8 cellular contexts compared by ENCODE assay signal in genomic region chr2:47016172-47016913, GRCh38.
A peak's percentile ranks its signal among the peaks of the same experiment; 100 is the strongest.
DNase-seq lines count a peak whose midpoint lies in the region; ATAC-seq and TF ChIP-seq lines count a peak whose summit lies in the region.

No MANE protein-coding gene starts in this region.

- H3K36me3 ChIP-seq in GM23338 (ENCODE audit: insufficient read depth) (no peaks in the 10 kb centered on the region), muscle layer of colon (ENCODE audit: insufficient read depth, low read length) (peaks cover 15% of the 10 kb centered on the region)

- no peaks in the 10 kb centered on the region for H3K9me3 ChIP-seq in muscle layer of colon (ENCODE audit: low read length)

- no peaks in the 10 kb centered on the region for H3K79me2 ChIP-seq in GM23338 (replicated peaks; ENCODE audit: insufficient read depth)

- H3K9me2 ChIP-seq in GM23338 (ENCODE audit: insufficient read depth) = no peaks in the 10 kb centered on the region

- no peak overlapping the region for H2AFZ ChIP-seq in GM23338

- H3K4me3 ChIP-seq in GM23338 (no peak overlapping the region), coronary artery (no peak overlapping the region), muscle layer of colon (ENCODE audit: low read depth in 1 of 2, low read length in 2 of 2) (peak overlapping the region in 1 of 2 donors; percentile 34)

- no peaks in the 10 kb centered on the region for H3K9me3 Mint-ChIP-seq in GM23338
- H3K9me3 Mint-ChIP-seq in activated CD8-positive, alpha-beta memory T cell treated with anti-CD3 and anti-CD28 coated beads, Interleukin-2, amount 10 ng/mL, durations not matched to agents 7 days and 5 days (ENCODE audit: low read depth) = no peaks in the 10 kb centered on the region

- H3K27me3 Mint-ChIP-seq in GM23338 (ENCODE audit: insufficient read depth, low read depth, poor library complexity) = peaks cover 5% of the 10 kb centered on the region
- no peaks in the 10 kb centered on the region for H3K27me3 Mint-ChIP-seq in activated CD8-positive, alpha-beta memory T cell treated with anti-CD3 and anti-CD28 coated beads, Interleukin-2, amount 10 ng/mL, durations not matched to agents 7 days and 5 days

- no peaks in the 10 kb centered on the region for H3F3A ChIP-seq in GM23338 (replicated peaks; ENCODE audit: low read depth)

- CTCF ChIA-PET in activated CD8-positive, alpha-beta memory T cell treated with anti-CD3 and anti-CD28 coated beads, Interleukin-2, amount 10 ng/mL, durations not matched to agents 7 days and 5 days (lab: Charles Lee) = no interaction called here

- DNase-seq in GM23338 (ENCODE audit: low spot score) (peak; percentile 57), NCI-H526 treated with DMSO at 0.1 percent for 48 hours (lab: John Stamatoyannopoulos, UW) (peak; percentile 9), coronary artery (ENCODE audit: low spot score) (no peak), ecto neural progenitor cell (ENCODE audit: low spot score) (no peak), DMS153 (lab: John Stamatoyannopoulos, UW) (no peak)
- DNase-seq in activated CD8-positive, alpha-beta memory T cell treated with anti-CD3 and anti-CD28 coated beads, Interleukin-2, amount 10 ng/mL, durations not matched to agents 7 days and 5 days = no peak

- H3K27ac ChIP-seq in GM23338 (ENCODE audit: low read depth) (no peak overlapping the region), coronary artery (peak overlapping the region; percentile 72 to 81), muscle layer of colon (ENCODE audit: low read depth, low read length) (peak overlapping the region; percentile 81)

- H3K9ac ChIP-seq in muscle layer of colon (ENCODE audit: low read length) = no peak overlapping the region

- peak in 1 of 2 experiments; percentile 35; a peak in 2 of 4 replicates for TF ChIP-seq CTCF in GM23338 (conservative IDR thresholded peaks at IDR 0.05; ENCODE audit: low read depth in 2 of 2)
- TF ChIP-seq CTCF in coronary artery (IDR thresholded peaks at IDR 0.05) = no peak

- no peak overlapping the region for H3K4me2 ChIP-seq in GM23338

- peak overlapping the region; percentile 79; the same call in 1 of the 2 replicates for H3K27ac Mint-ChIP-seq in GM23338
- H3K27ac Mint-ChIP-seq in activated CD8-positive, alpha-beta memory T cell treated with anti-CD3 and anti-CD28 coated beads, Interleukin-2, amount 10 ng/mL, durations not matched to agents 7 days and 5 days = no peak overlapping the region

- no peaks in the 10 kb centered on the region for H4K20me1 ChIP-seq in GM23338 (replicated peaks; ENCODE audit: insufficient read depth)

- H3K4me1 Mint-ChIP-seq in GM23338 = peaks cover 14% of the 10 kb centered on the region
- no peaks in the 10 kb centered on the region for H3K4me1 Mint-ChIP-seq in activated CD8-positive, alpha-beta memory T cell treated with anti-CD3 and anti-CD28 coated beads, Interleukin-2, amount 10 ng/mL, durations not matched to agents 7 days and 5 days

- H3K4me3 Mint-ChIP-seq in GM23338 = no peak overlapping the region
- no peak overlapping the region for H3K4me3 Mint-ChIP-seq in activated CD8-positive, alpha-beta memory T cell treated with anti-CD3 and anti-CD28 coated beads, Interleukin-2, amount 10 ng/mL, durations not matched to agents 7 days and 5 days

- H3K27me3 ChIP-seq in GM23338 (ENCODE audit: insufficient read depth) (no peaks in the 10 kb centered on the region), muscle layer of colon (ENCODE audit: control insufficient read depth in 1 of 2, insufficient read depth in 2 of 2, low read length in 2 of 2) (no peaks in the 10 kb centered on the region)

- H3K4me1 ChIP-seq in GM23338 (ENCODE audit: insufficient read depth) = no peaks in the 10 kb centered on the region
- H3K4me1 ChIP-seq in muscle layer of colon (ENCODE audit: insufficient read depth, low read length) = peaks cover 73% of the 10 kb centered on the region

- no peaks in the 10 kb centered on the region; the same call in 2 of the 3 replicates for H3K36me3 Mint-ChIP-seq in GM23338 (ENCODE audit: low read depth)
- H3K36me3 Mint-ChIP-seq in activated CD8-positive, alpha-beta memory T cell treated with anti-CD3 and anti-CD28 coated beads, Interleukin-2, amount 10 ng/mL, durations not matched to agents 7 days and 5 days = peaks cover 8% of the 10 kb centered on the region

- ATAC-seq in GM23338 (peak; percentile 92), GM18868 (IDR thresholded peaks at IDR 0.05; ENCODE audit: unreplicated experiment) (no peak)
- no peak for ATAC-seq in activated CD8-positive, alpha-beta memory T cell treated with anti-CD3 and anti-CD28 coated beads, Interleukin-2, amount 10 ng/mL, durations not matched to agents 7 days and 5 days

TF ChIP-seq in GM23338, 12 proteins besides CTCF, POLR2A, EP300 and RAD21 (continues in another document):
- TF ChIP-seq ETS1 (IDR thresholded peaks at IDR 0.05) = no peak
- TF ChIP-seq ZNF114 (CRISPR knock-in tag; IDR thresholded peaks at IDR 0.05) = no peak
- no peak for TF ChIP-seq CREB1 (CRISPR knock-in tag; IDR thresholded peaks at IDR 0.05; ENCODE audit: low read depth)
- TF ChIP-seq JUNB (IDR thresholded peaks at IDR 0.05; ENCODE audit: unreplicated experiment) = no peak
- TF ChIP-seq ZNF462 (CRISPR knock-in tag; IDR thresholded peaks at IDR 0.05) = 0 out of 2 replicates have a peak, but pooled peaks have one; percentile 25
- TF ChIP-seq STAT1 (IDR thresholded peaks at IDR 0.05; ENCODE audit: unreplicated experiment) = no peak
- no peak for TF ChIP-seq ZNF331 (CRISPR knock-in tag; IDR thresholded peaks at IDR 0.05; ENCODE audit: low read depth)

Comparison
In these comparisons a context has a peak if more than half of its experiments do, and no peak if none do; other contexts are left out.
1. DNase-seq: peak in GM23338 (single experiment) and NCI-H526 treated with DMSO at 0.1 percent for 48 hours (single experiment); none in coronary artery (single experiment), ecto neural progenitor cell (single experiment), activated CD8-positive, alpha-beta memory T cell treated with anti-CD3 and anti-CD28 coated beads, Interleukin-2, amount 10 ng/mL, durations not matched to agents 7 days and 5 days (single experiment) and DMS153 (single experiment).